Comparison of ENCODE assay signal across 18 cellular contexts in genomic region chr15:51865291-51865690, GRCh38. TPM values are rescaled to one million over a fixed set of nuclear protein-coding genes. Genes with fewer than 3 reads are reported as not detected.
DNase-seq lines count a peak whose midpoint lies in the region; ATAC-seq and TF ChIP-seq lines count a peak whose summit lies in the region.
"Had no signal": no experiment of that assay in that cellular context is flagged by ENCODE, and none has a peak within 500 bp of the region (broad histone marks: within the 10 kb centered on the region; RNA-seq: fewer than 3 reads in every experiment).

No MANE protein-coding gene starts in this region.

- TF ChIP-seq CTCF in MCF 10A (IDR thresholded peaks at IDR 0.05; ENCODE audit: unreplicated experiment) (no peak), breast epithelium (IDR thresholded peaks at IDR 0.05) (no peak), endothelial cell (IDR thresholded peaks at IDR 0.05; ENCODE audit: unreplicated experiment) (no peak), type B pancreatic cell (conservative IDR thresholded peaks at IDR 0.05) (no peak)

- no TSS peak for BruUV-seq in MCF 10A (replicated peaks; lab: Mats Ljungman, UMichigan)

- H3K9me3 Mint-ChIP-seq in MCF 10A (ENCODE audit: unreplicated experiment) (no peaks in the 10 kb centered on the region), endothelial cell (ENCODE audit: unreplicated experiment) (no peaks in the 10 kb centered on the region), type B pancreatic cell (no peaks in the 10 kb centered on the region)
- no peaks in the 10 kb centered on the region for H3K9me3 Mint-ChIP-seq in activated CD8-positive, alpha-beta T cell treated with anti-CD3 and anti-CD28 coated beads, Interleukin-2, amount 10 ng/mL, durations not matched to agents 7 days and 5 days (ENCODE audit: insufficient read depth)
- H3K9me3 Mint-ChIP-seq: CD8-positive, alpha-beta memory T cell had no signal

- H3K4me3 ChIP-seq in breast epithelium = no peak overlapping the region
- no peak overlapping the region for H3K4me3 ChIP-seq in SJSA1

- TF ChIP-seq POLR2A in breast epithelium (IDR thresholded peaks at IDR 0.05) = no peak

- H3K4me1 ChIP-seq in breast epithelium = no peaks in the 10 kb centered on the region
- H3K4me1 ChIP-seq in SJSA1 (replicated peaks) = peaks cover 56% of the 10 kb centered on the region

- H3K27me3 Mint-ChIP-seq in MCF 10A (ENCODE audit: insufficient read depth, unreplicated experiment) (no peaks in the 10 kb centered on the region), endothelial cell (ENCODE audit: unreplicated experiment) (no peaks in the 10 kb centered on the region), type B pancreatic cell (no peaks in the 10 kb centered on the region)
- no peaks in the 10 kb centered on the region for H3K27me3 Mint-ChIP-seq in activated CD8-positive, alpha-beta T cell treated with anti-CD3 and anti-CD28 coated beads, Interleukin-2, amount 10 ng/mL, durations not matched to agents 7 days and 5 days (ENCODE audit: low read depth)
- H3K27me3 Mint-ChIP-seq: B cell; CD8-positive, alpha-beta memory T cell had no signal

- CTCF ChIA-PET in MCF 10A (lab: Yijun Ruan, JAX) = interaction anchor here (0.7 to 1.0 kb wide), 4 partner anchors 10 to 345 kb away, joined by 3 to 4 read pairs (median 3); no protein-coding TSS in a partner anchor
- CTCF ChIA-PET in activated CD8-positive, alpha-beta T cell treated with anti-CD3 and anti-CD28 coated beads, Interleukin-2, amount 10 ng/mL, durations not matched to agents 7 days and 5 days (lab: Charles Lee) = no interaction called here

- H3K27ac Mint-ChIP-seq in MCF 10A (ENCODE audit: low read depth, unreplicated experiment) (peak overlapping the region; percentile 82), endothelial cell (ENCODE audit: unreplicated experiment) (no peak overlapping the region), type B pancreatic cell (peak overlapping the region; percentile 63)
- no peak overlapping the region for H3K27ac Mint-ChIP-seq in activated CD8-positive, alpha-beta T cell treated with anti-CD3 and anti-CD28 coated beads, Interleukin-2, amount 10 ng/mL, durations not matched to agents 7 days and 5 days
- H3K27ac Mint-ChIP-seq: B cell had no signal

- ATAC-seq in activated CD8-positive, alpha-beta T cell treated with anti-CD3 and anti-CD28 coated beads, Interleukin-2, amount 10 ng/mL, durations not matched to agents 7 days and 5 days = no peak
- ATAC-seq: PC-3 had no signal

- POLR2A ChIA-PET in MCF 10A (lab: Yijun Ruan, JAX) = interaction anchor here (0.7 to 2.2 kb wide), 7 partner anchors 9 to 156 kb away, joined by 3 to 13 read pairs (median 4); partner anchors contain the start of gene TMOD3
- POLR2A ChIA-PET in activated CD8-positive, alpha-beta T cell treated with anti-CD3 and anti-CD28 coated beads, Interleukin-2, amount 10 ng/mL, durations not matched to agents 7 days and 5 days (lab: Charles Lee) = no interaction called here

- H3K4me3 Mint-ChIP-seq in MCF 10A (ENCODE audit: unreplicated experiment) (no peak overlapping the region), endothelial cell (ENCODE audit: unreplicated experiment) (peak overlapping the region; percentile 26), type B pancreatic cell (no peak overlapping the region)
- no peak overlapping the region for H3K4me3 Mint-ChIP-seq in activated CD8-positive, alpha-beta T cell treated with anti-CD3 and anti-CD28 coated beads, Interleukin-2, amount 10 ng/mL, durations not matched to agents 7 days and 5 days
- H3K4me3 Mint-ChIP-seq: B cell; CD8-positive, alpha-beta memory T cell had no signal

- H3K27me3 ChIP-seq in breast epithelium = no peaks in the 10 kb centered on the region
- H3K27me3 ChIP-seq in SJSA1 (replicated peaks) = no peaks in the 10 kb centered on the region

- H3K36me3 ChIP-seq in breast epithelium (no peaks in the 10 kb centered on the region), SJSA1 (peaks cover 62% of the 10 kb centered on the region)

- H3K9me3 ChIP-seq in breast epithelium = no peaks in the 10 kb centered on the region
- H3K9me3 ChIP-seq in SJSA1 (replicated peaks) = no peaks in the 10 kb centered on the region

- intact Hi-C loops in MCF 10A (cut with micrococcal nuclease) = no loop called here
- intact Hi-C loops in breast epithelium (cut with DNase I; ENCODE audit: low total_unique reads) = no loop called here

- H3K36me3 Mint-ChIP-seq in MCF 10A (ENCODE audit: insufficient read depth, unreplicated experiment) (peaks cover 65% of the 10 kb centered on the region), endothelial cell (ENCODE audit: low read depth, unreplicated experiment) (peaks cover 37% of the 10 kb centered on the region), type B pancreatic cell (peaks cover 41% of the 10 kb centered on the region)
- peaks cover 58% of the 10 kb centered on the region for H3K36me3 Mint-ChIP-seq in activated CD8-positive, alpha-beta T cell treated with anti-CD3 and anti-CD28 coated beads, Interleukin-2, amount 10 ng/mL, durations not matched to agents 7 days and 5 days (ENCODE audit: low read depth)

- H3K4me1 Mint-ChIP-seq in MCF 10A (ENCODE audit: insufficient read depth, unreplicated experiment) (peaks cover 73% of the 10 kb centered on the region), endothelial cell (ENCODE audit: unreplicated experiment) (no peaks in the 10 kb centered on the region), type B pancreatic cell (ENCODE audit: unreplicated experiment) (peaks cover 12% of the 10 kb centered on the region)
- H3K4me1 Mint-ChIP-seq in activated CD8-positive, alpha-beta T cell treated with anti-CD3 and anti-CD28 coated beads, Interleukin-2, amount 10 ng/mL, durations not matched to agents 7 days and 5 days (ENCODE audit: low read depth) = peaks cover 39% of the 10 kb centered on the region

- DNase-seq in MCF 10A (ENCODE audit: unreplicated experiment) (no peak), breast epithelium (ENCODE audit: low spot score in 2 of 2) (no peak), SJSA1 (ENCODE audit: low read depth in 1 of 2, low spot score in 2 of 2) (no peak), endothelial cell (ENCODE audit: low spot score) (no peak), type B pancreatic cell (ENCODE audit: extremely low spot score, unreplicated experiment) (no peak)
- DNase-seq in activated CD8-positive, alpha-beta memory T cell treated with anti-CD3 and anti-CD28 coated beads for 24 hours = no peak
- no peak for DNase-seq in activated CD8-positive, alpha-beta T cell treated with anti-CD3 and anti-CD28 coated beads, Interleukin-2, amount 10 ng/mL, durations not matched to agents 7 days and 5 days
- DNase-seq: ACHN; CD8-positive, alpha-beta memory T cell; DND-41; GDM1; GOT3; KG1; NCI-H1105; NCI-H1694 treated with DMSO at 0.1 percent for 48 hours; NCI-H69; PC-3 had no signal

- H3K27ac ChIP-seq in breast epithelium (no peak overlapping the region), SJSA1 (0 out of 2 replicates have a peak overlapping the region, but pooled peaks have one; percentile 4)

RNA-seq across cellular contexts. Expression of gene TMOD3, which starts 35.8 kb away (rescaled TPM):
- total RNA-seq in MCF 10A (2022) = 93.5 and 94.6 TPM in 2 replicates
- 10 to 100 TPM; 24.9 to 31.4 (median 27.5) TPM for total RNA-seq in breast epithelium
- 41.1 and 71.4 TPM in 2 replicates for total RNA-seq in SJSA1 (2014; rRNA removed; shearing (Covaris generic))
- 51.0 TPM for total RNA-seq in endothelial cell (ENCODE audit: unreplicated experiment)
- total RNA-seq in type B pancreatic cell (ENCODE audit: low replicate concordance) = 49.0 and 83.2 TPM in 2 replicates
- 10 to 100 TPM; 73.8 to 74.1 TPM for total RNA-seq in activated CD8-positive, alpha-beta T cell treated with anti-CD3 and anti-CD28 coated beads, Interleukin-2, amount 10 ng/mL, durations not matched to agents 7 days and 5 days

Comparison
In these comparisons a context has a peak if more than half of its experiments do, and no peak if none do; other contexts are left out.
1. H3K27ac Mint-ChIP-seq: peak in MCF 10A (single experiment) and type B pancreatic cell (single experiment); none in endothelial cell (single experiment) and activated CD8-positive, alpha-beta T cell treated with anti-CD3 and anti-CD28 coated beads, Interleukin-2, amount 10 ng/mL, durations not matched to agents 7 days and 5 days (single experiment).